Comparison of ENCODE assay signal across 8 cellular contexts in genomic region chr6:31826793-31827285, GRCh38. TPM values are rescaled to one million over a fixed set of nuclear protein-coding genes. Genes with fewer than 3 reads are reported as not detected.
DNase-seq lines count a peak whose midpoint lies in the region; ATAC-seq and TF ChIP-seq lines count a peak whose summit lies in the region.

No MANE protein-coding gene starts in this region.

- H3K27ac ChIP-seq in SJCRH30: peak overlapping the region; percentile 67

- no peaks in the 10 kb centered on the region for H3K36me3 ChIP-seq in SJCRH30

- no peaks in the 10 kb centered on the region for H3K4me1 ChIP-seq in SJCRH30

- TF ChIP-seq CTCF in choroid plexus epithelial cell (conservative IDR thresholded peaks at IDR 0.05; ENCODE audit: low read depth, low read length): no peak

- no peaks in the 10 kb centered on the region for H3K27me3 ChIP-seq in SJCRH30

- no peaks in the 10 kb centered on the region for H3K9me3 ChIP-seq in SJCRH30 (replicated peaks)

- H3K4me3 ChIP-seq in SJCRH30 (peak overlapping the region; percentile 60), choroid plexus epithelial cell (ENCODE audit: low read depth, low read length) (peak overlapping the region; percentile 53)

- ATAC-seq in left lobe of liver (no peak), HG02973 (IDR thresholded peaks at IDR 0.05; ENCODE audit: unreplicated experiment) (no peak)

- peak; percentile 93 for DNase-seq in DMS 273 (lab: John Stamatoyannopoulos, UW; ENCODE audit: unreplicated experiment)
- DNase-seq in H4 (ENCODE audit: low spot score): peak; percentile 85
- DNase-seq in SJCRH30: peak in 1 of 2 experiments; percentile 68
- DNase-seq in choroid plexus epithelial cell (ENCODE audit: low read depth): peak; percentile 91
- peak; percentile 71 for DNase-seq in left lobe of liver (ENCODE audit: low spot score)
- peak; percentile 85 for DNase-seq in stromal cell of bone marrow (ENCODE audit: low read depth)
- DNase-seq in middle frontal gyrus (ENCODE audit: extremely low spot score, low spot score): no peak

RNA-seq across cellular contexts. Expression of gene HSPA1B, which starts 0.7 kb away (rescaled TPM):
- total RNA-seq in H4 (2014; rRNA removed; shearing (Covaris generic)): 84.4 and 109 TPM in 2 replicates
- total RNA-seq in SJCRH30 (2014; rRNA removed; shearing (Covaris generic)): 106 and 118 TPM in 2 replicates
- total RNA-seq in left lobe of liver: 50.8 TPM

RNA-seq across cellular contexts. Expression of gene HSPA1A, which starts 11.5 kb away (rescaled TPM):
- total RNA-seq in H4 (2014; rRNA removed; shearing (Covaris generic)): 29.8 and 31.5 TPM in 2 replicates
- 0.56 TPM in 1 of 2 replicates, not detected in the other for total RNA-seq in SJCRH30 (2014; rRNA removed; shearing (Covaris generic))
- 89.1 TPM for total RNA-seq in left lobe of liver

RNA-seq across cellular contexts. Expression of gene HSPA1L, which starts 11.8 kb away (rescaled TPM):
- 0.85 and 1.0 TPM in 2 replicates for total RNA-seq in H4 (2014; rRNA removed; shearing (Covaris generic))
- total RNA-seq in SJCRH30 (2014; rRNA removed; shearing (Covaris generic)): 0.10 and 0.14 TPM in 2 replicates
- total RNA-seq in left lobe of liver: 0.60 TPM

RNA-seq across cellular contexts. Expression of gene LSM2, which starts 20.1 kb away (rescaled TPM):
- total RNA-seq in H4 (2014; rRNA removed; shearing (Covaris generic)): 108 and 123 TPM in 2 replicates
- 90.1 and 106 TPM in 2 replicates for total RNA-seq in SJCRH30 (2014; rRNA removed; shearing (Covaris generic))
- 9.8 TPM for total RNA-seq in left lobe of liver

RNA-seq across cellular contexts. Expression of gene VARS1, which starts 31.3 kb away (rescaled TPM):
- total RNA-seq in H4 (2014; rRNA removed; shearing (Covaris generic)): 37.3 and 37.5 TPM in 2 replicates
- total RNA-seq in SJCRH30 (2014; rRNA removed; shearing (Covaris generic)): 42.5 and 45.8 TPM in 2 replicates
- total RNA-seq in left lobe of liver: 52.6 TPM

Comparison
In these comparisons a context has a peak if more than half of its experiments do, and no peak if none do; other contexts are left out.
1. RNA of gene HSPA1A, which starts 11.5 kb away (total RNA-seq): 89.1 TPM in left lobe of liver (single experiment) and 29.8 to 31.5 TPM in H4; 0.56 TPM in SJCRH30; every median in the first group is over 10 times any median in the second.